1 cellular context compared by ENCODE assay signal in genomic region chr6:13712485-13712990, GRCh38.
TF ChIP-seq lines count a peak whose summit lies in the region.

No MANE protein-coding gene starts in this region.

TF ChIP-seq in H1, 55 proteins besides CTCF, POLR2A, EP300 and RAD21 (continued from another document):
- TF ChIP-seq CHD7 (IDR thresholded peaks at IDR 0.05; ENCODE audit: insufficient replicate concordance, low read length): no peak
- TF ChIP-seq BRCA1 (IDR thresholded peaks at IDR 0.05; ENCODE audit: low read depth, low read length): no peak
